8 cellular contexts compared by ENCODE assay signal in the genomic region with DNA sequence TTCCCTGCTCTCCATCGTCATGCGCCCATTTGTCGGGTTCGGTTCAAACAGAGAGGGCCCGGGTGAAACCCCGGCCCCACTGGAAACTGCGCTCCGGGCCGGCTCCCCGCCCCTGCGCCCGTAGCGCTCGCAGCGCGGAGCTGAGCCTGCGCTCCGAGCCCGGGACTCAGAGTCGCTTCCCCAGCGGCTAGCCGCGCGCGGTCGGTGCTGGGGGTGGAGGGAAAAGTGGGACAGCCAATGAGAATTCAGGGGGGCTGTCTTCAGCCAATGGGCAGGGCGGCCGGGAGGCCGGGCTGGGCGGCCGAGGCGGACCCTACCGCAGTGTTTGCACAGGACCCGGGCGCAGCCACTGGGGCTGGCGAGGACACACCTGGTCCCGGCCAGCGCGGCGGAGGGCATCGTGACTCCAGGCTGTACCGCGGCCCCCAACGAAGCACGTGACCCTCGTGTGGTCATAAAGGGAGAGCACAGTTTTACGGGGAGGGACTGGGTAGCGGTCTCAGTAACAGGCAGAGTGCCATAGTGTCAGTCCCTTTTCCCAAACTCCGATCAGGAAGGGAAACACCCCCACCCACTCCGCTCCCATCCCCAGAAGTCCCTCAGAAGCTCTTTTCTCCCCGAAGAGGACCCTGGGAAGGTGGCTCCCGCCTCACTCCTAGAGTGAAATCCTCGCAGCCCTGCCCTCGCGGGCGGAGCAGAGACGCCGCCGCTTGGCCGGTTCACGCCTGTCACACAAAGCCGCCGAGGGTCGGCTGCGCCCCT. TPM values are rescaled to one million over a fixed set of nuclear protein-coding genes. Genes with fewer than 3 reads are reported as not detected.
A peak's percentile ranks its signal among the peaks of the same experiment; 100 is the strongest.
DNase-seq lines count a peak whose midpoint lies in the region; ATAC-seq and TF ChIP-seq lines count a peak whose summit lies in the region.

A gene (minus strand): TSS at position 174 of the 762 bp plus-strand sequence. CDS start 153 bp downstream, at position 21.

- peaks cover 9% of the 10 kb centered on the region for H3K27me3 ChIP-seq in kidney epithelial cell (ENCODE audit: control insufficient read depth, insufficient read depth, low read length)

- H3K4me3 ChIP-seq in AG10803 (ENCODE audit: low read length) (peak within 1 kb of the TSS; percentile 67), kidney epithelial cell (ENCODE audit: low read depth, low read length) (peak within 1 kb of the TSS; percentile 54)

- TF ChIP-seq CTCF in AG10803 (conservative IDR thresholded peaks at IDR 0.05; ENCODE audit: low read length) (no peak), kidney epithelial cell (IDR thresholded peaks at IDR 0.05; ENCODE audit: insufficient read depth, low read length, poor library complexity, severe bottlenecking) (no peak)

- peak; percentile 78 for DNase-seq in AG10803 (ENCODE audit: low read depth)
- DNase-seq in NCI-H2227 (lab: John Stamatoyannopoulos, UW; ENCODE audit: unreplicated experiment), result peak; percentile 95
- DNase-seq in cerebellar cortex (ENCODE audit: low spot score), result peak; percentile 90
- no peak for DNase-seq in kidney epithelial cell (ENCODE audit: low read depth)
- peak; percentile 90 for DNase-seq in stimulated activated CD4-positive, alpha-beta T cell treated with anti-CD3 and anti-CD28 coated beads, Interleukin-15, amount 100 ng/mL, for 24 hours

- no peaks in the 10 kb centered on the region for H3K36me3 ChIP-seq in kidney epithelial cell (ENCODE audit: control insufficient read depth, insufficient read depth, low read length)

- ATAC-seq in GM18909 (IDR thresholded peaks at IDR 0.05; ENCODE audit: poor library complexity, unreplicated experiment) (peak; percentile 82), HG03139 (IDR thresholded peaks at IDR 0.05; ENCODE audit: unreplicated experiment) (peak; percentile 80)
- ATAC-seq in activated CD4-positive, CD25-positive, alpha-beta regulatory T cell treated with anti-CD3 and anti-CD28 coated beads, Interleukin-2, amount 50 U/mL, for 24 hours, result peak; percentile 85 to 88

RNA-seq across cellular contexts. Expression of the gene that starts here (rescaled TPM):
- 1.2 and 3.0 TPM in 2 replicates for total RNA-seq in kidney epithelial cell
